Comparison of ENCODE assay signal across 7 cellular contexts in the genomic region with DNA sequence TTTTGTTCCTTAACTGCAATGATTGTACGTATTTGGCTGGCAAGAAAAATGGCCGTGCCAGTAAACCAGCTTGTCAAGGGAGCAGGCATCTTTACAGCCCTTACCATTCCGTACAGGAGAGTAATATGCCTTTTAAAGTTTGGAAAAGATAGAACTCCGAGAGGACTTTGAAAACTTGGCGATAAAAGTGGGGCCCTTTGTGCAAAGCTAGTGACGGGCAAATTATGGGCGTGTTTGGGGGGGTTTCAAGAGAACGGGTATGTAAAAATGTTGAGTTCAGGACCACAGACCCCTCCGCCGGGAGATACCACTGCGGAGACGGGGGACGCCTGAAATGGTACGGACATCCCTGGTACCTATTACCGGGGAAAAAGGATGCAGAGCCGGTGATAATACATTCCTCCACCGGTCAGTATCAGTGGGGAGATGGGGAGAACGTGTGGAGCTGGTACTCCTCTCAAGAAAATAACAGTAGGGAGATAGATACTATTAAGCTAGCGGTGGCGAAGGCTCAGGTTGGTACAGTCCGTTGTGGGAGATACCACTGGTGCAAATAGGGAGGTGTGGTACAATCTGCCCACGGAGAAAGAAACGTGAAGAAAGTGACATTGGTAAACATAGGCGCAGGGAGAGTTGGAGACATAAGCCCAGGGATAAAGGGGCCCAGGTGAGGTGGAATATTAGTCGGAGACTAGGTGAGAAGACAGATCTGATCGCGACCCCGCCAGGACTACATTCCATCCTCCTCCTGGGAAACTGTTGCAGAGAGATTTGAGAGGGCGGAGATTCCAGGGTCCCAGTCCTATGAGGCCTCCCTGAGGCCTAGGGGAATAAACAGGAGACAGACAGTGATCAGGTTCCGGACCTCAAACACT. TPM values are rescaled to one million over a fixed set of nuclear protein-coding genes. Genes with fewer than 3 reads are reported as not detected.
DNase-seq lines count a peak whose midpoint lies in the region; ATAC-seq and TF ChIP-seq lines count a peak whose summit lies in the region.

No MANE protein-coding gene starts in this region.

- H3K79me2 ChIP-seq in OCI-LY7 (ENCODE audit: insufficient read depth, low read depth, low read length) = no peaks in the 10 kb centered on the region

- peak overlapping the region; percentile 95 for H2AFZ ChIP-seq in OCI-LY7 (ENCODE audit: low read length)

- H3K4me1 Mint-ChIP-seq in IgD-negative memory B cell = peaks cover 4 to 6% (median 6%) of the 10 kb centered on the region in 3 donors

- CTCF ChIA-PET in OCI-LY7 (lab: Charles Lee; ENCODE audit: unreplicated experiment) = no interaction called here

- peak; percentile 66 for ATAC-seq in GM18868 (IDR thresholded peaks at IDR 0.05; ENCODE audit: unreplicated experiment)

- H3K27me3 ChIP-seq in esophagus squamous epithelium = no peaks in the 10 kb centered on the region
- no peaks in the 10 kb centered on the region for H3K27me3 ChIP-seq in muscle layer of colon (ENCODE audit: control insufficient read depth in 1 of 2, insufficient read depth in 2 of 2, low read length in 2 of 2)

- H3K4me3 ChIP-seq in OCI-LY7 (ENCODE audit: low read depth, low read length, poor library complexity, severe bottlenecking) (peak overlapping the region; percentile 75), esophagus squamous epithelium (peak overlapping the region; percentile 41 to 71 (median 56)), muscle layer of colon (ENCODE audit: low read depth in 1 of 2, low read length in 2 of 2) (peak overlapping the region; percentile 64 to 83)

- H3K27ac ChIP-seq in OCI-LY7 (ENCODE audit: low read depth, low read length, poor library complexity, severe bottlenecking) (peak overlapping the region; percentile 60), esophagus squamous epithelium (peak overlapping the region; percentile 84 to 93 (median 88)), muscle layer of colon (ENCODE audit: low read depth, low read length) (peak overlapping the region; percentile 70)

- no peaks in the 10 kb centered on the region for H3K9me3 ChIP-seq in OCI-LY7 (ENCODE audit: low read length)
- no peaks in the 10 kb centered on the region for H3K9me3 ChIP-seq in esophagus squamous epithelium
- H3K9me3 ChIP-seq in muscle layer of colon (ENCODE audit: low read length) = no peaks in the 10 kb centered on the region

- no peaks in the 10 kb centered on the region for H3K9me2 ChIP-seq in OCI-LY7 (ENCODE audit: insufficient read depth, low read length)

- DNase-seq in OCI-LY7 (ENCODE audit: low spot score) = peak; percentile 83
- peak; percentile 49 for DNase-seq in activated T-helper 1 cell treated with Interleukin-2 at 50 U/mL for 16 hours (ENCODE audit: low read depth)
- no peak for DNase-seq in esophagus squamous epithelium (lab: John Stamatoyannopoulos, UW)
- DNase-seq in stimulated activated CD8-positive, alpha-beta memory T cell treated with anti-CD3 and anti-CD28 coated beads, Interleukin-4, amount 100 ng/mL, for 4 hours (ENCODE audit: low read depth in 2 of 2, low spot score in 1 of 2) = peak; percentile 46 to 50

- WGBS in esophagus squamous epithelium, 2 donors = 0 to 43% methylated on average over 30 of the region's 30 CpGs

- peak overlapping the region; percentile 80 to 99 (median 97) for H3K27ac Mint-ChIP-seq in IgD-negative memory B cell

- peak overlapping the region; percentile 60 for H3K9ac ChIP-seq in muscle layer of colon (ENCODE audit: low read length)

- POLR2A ChIA-PET in OCI-LY7 (lab: Charles Lee) = interaction anchor here (0.6 kb wide), 1 partner anchor 186 kb away, joined by 4 read pairs; no protein-coding TSS in a partner anchor

- H3K27me3 Mint-ChIP-seq in IgD-negative memory B cell = peaks cover 1% of the 10 kb centered on the region

- H3K4me3 Mint-ChIP-seq in IgD-negative memory B cell = peak overlapping the region; percentile 90 to 99 (median 95)

- intact Hi-C loops in OCI-LY7 (cut with micrococcal nuclease; ENCODE audit: unreplicated experiment) = loop anchor here (10.0 kb wide), 1 partner anchor 366 kb away; a partner anchor contains a TSS
- intact Hi-C loops in esophagus squamous epithelium (cut with DNase I) = loop anchor here (10.0 kb wide), 1 partner anchor 166 kb away; no protein-coding TSS in a partner anchor

- H3K4me2 ChIP-seq in OCI-LY7 (ENCODE audit: low read length) = peak overlapping the region; percentile 80

- no peak for TF ChIP-seq CTCF in OCI-LY7 (conservative IDR thresholded peaks at IDR 0.05; ENCODE audit: low read length)
- no peak for TF ChIP-seq CTCF in esophagus squamous epithelium (IDR thresholded peaks at IDR 0.05)

- H3K9me3 Mint-ChIP-seq in IgD-negative memory B cell = peaks cover 0 to 2% (median 0%) of the 10 kb centered on the region in 3 donors

- no peak for TF ChIP-seq POLR2A in esophagus squamous epithelium (IDR thresholded peaks at IDR 0.05)

- H3K4me1 ChIP-seq in OCI-LY7 (ENCODE audit: insufficient read depth, low read length, poor library complexity, severe bottlenecking) = no peaks in the 10 kb centered on the region
- peaks cover 0 to 7% (median 0%) of the 10 kb centered on the region in 3 donors for H3K4me1 ChIP-seq in esophagus squamous epithelium
- no peaks in the 10 kb centered on the region for H3K4me1 ChIP-seq in muscle layer of colon (ENCODE audit: insufficient read depth, low read length)

- no peaks in the 10 kb centered on the region for H4K20me1 ChIP-seq in OCI-LY7 (ENCODE audit: insufficient read depth, low read length)

- H3K36me3 Mint-ChIP-seq in IgD-negative memory B cell = no peaks in the 10 kb centered on the region

- no TSS peak for BruUV-seq in OCI-LY7 (replicated peaks; lab: Mats Ljungman, UMichigan)

- no peaks in the 10 kb centered on the region for H3K36me3 ChIP-seq in OCI-LY7 (ENCODE audit: insufficient read depth, low read length)
- H3K36me3 ChIP-seq in esophagus squamous epithelium = no peaks in the 10 kb centered on the region
- H3K36me3 ChIP-seq in muscle layer of colon (ENCODE audit: insufficient read depth, low read length) = no peaks in the 10 kb centered on the region

RNA-seq across cellular contexts. Expression of a gene that starts 14.5 kb away (rescaled TPM):
- not detected for polyA plus RNA-seq in IgD-negative memory B cell
- not detected in 2 replicates for total RNA-seq in OCI-LY7 (2014; rRNA removed; shearing (Covaris generic))
- total RNA-seq in OCI-LY7 (2022) = not detected in 2 replicates
- total RNA-seq in esophagus squamous epithelium = not detected

RNA-seq across cellular contexts. Expression of a gene that starts 17.5 kb away (rescaled TPM):
- polyA plus RNA-seq in IgD-negative memory B cell = 6.2 TPM
- 5.0 and 6.1 TPM in 2 replicates for total RNA-seq in OCI-LY7 (2014; rRNA removed; shearing (Covaris generic))
- 9.7 and 9.8 TPM in 2 replicates for total RNA-seq in OCI-LY7 (2022)
- 1 to 10 TPM in 3 of 4 donors, under 1 TPM in 1; 0.80 to 3.2 (median 1.4) TPM for total RNA-seq in esophagus squamous epithelium

RNA-seq across cellular contexts. Expression of a gene that starts 50.2 kb away (rescaled TPM):
- polyA plus RNA-seq in IgD-negative memory B cell = 4.1 TPM
- 2.7 and 4.0 TPM in 2 replicates for total RNA-seq in OCI-LY7 (2014; rRNA removed; shearing (Covaris generic))
- total RNA-seq in OCI-LY7 (2022) (1.3 and 1.9 TPM in 2 replicates), esophagus squamous epithelium (1 to 10 TPM in 2 of 4 donors, under 1 TPM in 2; 0.44 to 2.7 (median 1.1) TPM)
